Comparison of ENCODE assay signal across 8 cellular contexts in the genomic region with DNA sequence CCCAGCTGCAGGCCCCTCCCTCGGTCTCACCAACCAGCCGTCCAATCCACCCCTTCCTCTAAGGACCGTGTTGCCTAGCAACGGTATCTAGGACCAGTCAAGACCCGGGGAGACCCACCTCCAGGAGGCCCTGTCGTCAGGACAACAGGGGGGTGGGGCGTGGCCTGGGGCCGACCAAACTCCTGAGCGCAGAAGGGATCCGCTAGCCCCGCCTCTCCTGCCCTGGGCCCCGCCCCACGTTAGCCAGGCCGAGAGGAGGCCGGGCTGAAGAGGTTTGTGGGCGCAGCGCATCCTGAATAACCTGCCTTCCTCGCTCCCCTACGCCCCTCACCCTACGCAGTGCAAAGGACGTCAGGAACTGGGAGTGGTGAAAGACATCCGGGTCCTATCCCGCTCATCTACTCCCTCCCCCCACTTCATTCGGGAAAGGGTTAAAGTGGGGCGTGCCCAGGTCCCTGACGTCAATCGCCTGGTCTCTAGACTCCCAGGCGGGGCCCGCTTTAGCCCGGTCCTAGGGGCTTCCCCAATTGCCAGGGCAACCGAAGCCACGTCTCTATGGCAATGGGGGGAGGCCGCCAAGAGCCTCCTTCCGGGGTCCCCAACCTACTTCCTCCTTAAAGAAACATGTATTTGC. TPM values are rescaled to one million over a fixed set of nuclear protein-coding genes. Genes with fewer than 3 reads are reported as not detected.
DNase-seq lines count a peak whose midpoint lies in the region; ATAC-seq, FAIRE-seq and TF ChIP-seq lines count a peak whose summit lies in the region.

No MANE protein-coding gene starts in this region.

- peaks cover 24% of the 10 kb centered on the region for H3K4me1 Mint-ChIP-seq in activated CD8-positive, alpha-beta memory T cell treated with anti-CD3 and anti-CD28 coated beads, Interleukin-2, amount 10 ng/mL, durations not matched to agents 7 days and 5 days

- peak overlapping the region; percentile 84 for H3K27ac Mint-ChIP-seq in activated CD8-positive, alpha-beta memory T cell treated with anti-CD3 and anti-CD28 coated beads, Interleukin-2, amount 10 ng/mL, durations not matched to agents 7 days and 5 days

- peaks cover 16% of the 10 kb centered on the region for H3K4me1 ChIP-seq in mesodermal cell (ENCODE audit: control insufficient read depth, insufficient read depth, low read length, poor library complexity, severe bottlenecking)

- peak; percentile 86 for ATAC-seq in HG02759 (IDR thresholded peaks at IDR 0.05; ENCODE audit: unreplicated experiment)
- ATAC-seq in activated CD8-positive, alpha-beta memory T cell treated with anti-CD3 and anti-CD28 coated beads, Interleukin-2, amount 10 ng/mL, durations not matched to agents 7 days and 5 days: peak; percentile 87

- DNase-seq in GM13976 (ENCODE audit: low spot score) (peak; percentile 98), NCI-H2171 (lab: John Stamatoyannopoulos, UW) (peak; percentile 99), NOMO-1 (lab: John Stamatoyannopoulos, UW; ENCODE audit: unreplicated experiment in 2 of 2) (no peak)
- DNase-seq in activated CD8-positive, alpha-beta memory T cell treated with anti-CD3 and anti-CD28 coated beads, Interleukin-2, amount 10 ng/mL, durations not matched to agents 7 days and 5 days: peak; percentile 97
- peak; percentile 91 for DNase-seq in stimulated activated CD8-positive, alpha-beta memory T cell treated with anti-CD3 and anti-CD28 coated beads, Interleukin-15, amount 100 ng/mL, for 1 hour (ENCODE audit: low read depth)

- H3K4me3 Mint-ChIP-seq in activated CD8-positive, alpha-beta memory T cell treated with anti-CD3 and anti-CD28 coated beads, Interleukin-2, amount 10 ng/mL, durations not matched to agents 7 days and 5 days: peak overlapping the region; percentile 69

- in situ Hi-C loops in GM13976 (cut with MboI; ENCODE audit: low sequenced_read_pairs, unreplicated experiment): no loop called here

- peaks cover 50% of the 10 kb centered on the region for H3K36me3 ChIP-seq in mesodermal cell (ENCODE audit: control insufficient read depth, insufficient read depth, low read length)

- WGBS in mesodermal cell (ENCODE audit: insufficient coverage in 2 of 2), 2 experiments: 1% methylated on average over 25 to 26 of the region's 34 CpGs

- no peaks in the 10 kb centered on the region for H3K36me3 Mint-ChIP-seq in activated CD8-positive, alpha-beta memory T cell treated with anti-CD3 and anti-CD28 coated beads, Interleukin-2, amount 10 ng/mL, durations not matched to agents 7 days and 5 days

- no peaks in the 10 kb centered on the region for H3K9me3 Mint-ChIP-seq in activated CD8-positive, alpha-beta memory T cell treated with anti-CD3 and anti-CD28 coated beads, Interleukin-2, amount 10 ng/mL, durations not matched to agents 7 days and 5 days (ENCODE audit: low read depth)

- H3K9me3 ChIP-seq in mesodermal cell (ENCODE audit: control insufficient read depth, low read length): no peaks in the 10 kb centered on the region

- peak; percentile 57 for FAIRE-seq in endometrium (lab: Jason Lieb, UNC)

- H3K27ac ChIP-seq in mesodermal cell (ENCODE audit: low read depth, low read length, severe bottlenecking): peak overlapping the region; percentile 62

- CTCF ChIA-PET in activated CD8-positive, alpha-beta memory T cell treated with anti-CD3 and anti-CD28 coated beads, Interleukin-2, amount 10 ng/mL, durations not matched to agents 7 days and 5 days (lab: Charles Lee): interaction anchor here (1.0 to 1.2 kb wide), 4 partner anchors 10 to 159 kb away, joined by 3 to 4 read pairs (median 4); no protein-coding TSS in a partner anchor

- peak overlapping the region; percentile 32 for H3K4me3 ChIP-seq in mesodermal cell (ENCODE audit: extremely low read depth, insufficient read depth, low read length, poor library complexity, severe bottlenecking)

- TF ChIP-seq CTCF in GM13976 (IDR thresholded peaks at IDR 0.05; ENCODE audit: borderline replicate concordance, control extremely low read depth, extremely low read depth, insufficient read depth, missing control alignments): no peak

- peaks cover under 1% of the 10 kb centered on the region for H3K27me3 Mint-ChIP-seq in activated CD8-positive, alpha-beta memory T cell treated with anti-CD3 and anti-CD28 coated beads, Interleukin-2, amount 10 ng/mL, durations not matched to agents 7 days and 5 days

RNA-seq across cellular contexts. Expression of a gene that starts 14.7 kb away (rescaled TPM):
- 1 to 10 TPM; 4.9 to 5.3 TPM for total RNA-seq in activated CD8-positive, alpha-beta memory T cell treated with anti-CD3 and anti-CD28 coated beads, Interleukin-2, amount 10 ng/mL, durations not matched to agents 7 days and 5 days
- 57.4 TPM for polyA plus RNA-seq in mesodermal cell (2013, experiment 1 of 2)
- polyA plus RNA-seq in mesodermal cell (2013, experiment 2 of 2): 47.2 TPM

RNA-seq across cellular contexts. Expression of a gene that starts 14.8 kb away (rescaled TPM):
- total RNA-seq in activated CD8-positive, alpha-beta memory T cell treated with anti-CD3 and anti-CD28 coated beads, Interleukin-2, amount 10 ng/mL, durations not matched to agents 7 days and 5 days: 100 to 1,000 TPM; 411 to 423 TPM
- 270 TPM for polyA plus RNA-seq in mesodermal cell (2013, experiment 1 of 2)
- polyA plus RNA-seq in mesodermal cell (2013, experiment 2 of 2): 238 TPM

RNA-seq across cellular contexts. Expression of a gene that starts 25.8 kb away (rescaled TPM):
- under 1 TPM; 0.35 to 0.38 TPM for total RNA-seq in activated CD8-positive, alpha-beta memory T cell treated with anti-CD3 and anti-CD28 coated beads, Interleukin-2, amount 10 ng/mL, durations not matched to agents 7 days and 5 days
- polyA plus RNA-seq in mesodermal cell (2013, experiment 1 of 2): 17.1 TPM
- 15.8 TPM for polyA plus RNA-seq in mesodermal cell (2013, experiment 2 of 2)

RNA-seq across cellular contexts. Expression of a gene that starts 29.4 kb away (rescaled TPM):
- total RNA-seq in activated CD8-positive, alpha-beta memory T cell treated with anti-CD3 and anti-CD28 coated beads, Interleukin-2, amount 10 ng/mL, durations not matched to agents 7 days and 5 days: 10 to 100 TPM; 52.7 to 62.0 TPM
- 67.5 TPM for polyA plus RNA-seq in mesodermal cell (2013, experiment 1 of 2)
- 54.8 TPM for polyA plus RNA-seq in mesodermal cell (2013, experiment 2 of 2)

RNA-seq across cellular contexts. Expression of a gene that starts 34.3 kb away (rescaled TPM):
- 10 to 100 TPM; 42.1 to 53.2 TPM for total RNA-seq in activated CD8-positive, alpha-beta memory T cell treated with anti-CD3 and anti-CD28 coated beads, Interleukin-2, amount 10 ng/mL, durations not matched to agents 7 days and 5 days
- polyA plus RNA-seq in mesodermal cell (2013, experiment 1 of 2): 55.4 TPM
- 46.8 TPM for polyA plus RNA-seq in mesodermal cell (2013, experiment 2 of 2)

Comparison
In these comparisons a context has a peak if more than half of its experiments do, and no peak if none do; other contexts are left out.
1. DNase-seq: peak in GM13976 (single experiment), NCI-H2171 (single experiment), activated CD8-positive, alpha-beta memory T cell treated with anti-CD3 and anti-CD28 coated beads, Interleukin-2, amount 10 ng/mL, durations not matched to agents 7 days and 5 days (single experiment) and stimulated activated CD8-positive, alpha-beta memory T cell treated with anti-CD3 and anti-CD28 coated beads, Interleukin-15, amount 100 ng/mL, for 1 hour (single experiment); none in NOMO-1 (0 of 2).